ENCODE assay signal across 11 cellular contexts in genomic region chr16:68087688-68088087, GRCh38. TPM values are rescaled to one million over a fixed set of nuclear protein-coding genes. Genes with fewer than 3 reads are reported as not detected.
DNase-seq lines count a peak whose midpoint lies in the region; ATAC-seq, FAIRE-seq and TF ChIP-seq lines count a peak whose summit lies in the region.
"Had no signal": no experiment of that assay in that cellular context is flagged by ENCODE, and none has a peak within 500 bp of the region (broad histone marks: within the 10 kb centered on the region; RNA-seq: fewer than 3 reads in every experiment).

No MANE protein-coding gene starts in this region.

- peaks cover 31% of the 10 kb centered on the region for H3F3A ChIP-seq in SK-N-SH (replicated peaks; ENCODE audit: insufficient read depth)

- POLR2A ChIA-PET in SK-N-SH (lab: Yijun Ruan, JAX), result no interaction called here
- POLR2A ChIA-PET in endothelial cell of umbilical vein (lab: Charles Lee), result no interaction called here

- H2AFZ ChIP-seq in SK-N-SH (ENCODE audit: low read depth), result no peak overlapping the region
- H2AFZ ChIP-seq in endothelial cell of umbilical vein (ENCODE audit: low read depth, low read length), result no peak overlapping the region

- no TSS peak for BruUV-seq in endothelial cell of umbilical vein (replicated peaks; lab: Mats Ljungman, UMichigan)

- dilution Hi-C loops in endothelial cell of umbilical vein (cut with MboI; ENCODE audit: extremely low pct_ligation_motif_present, low sequenced_read_pairs), result no loop called here

- ATAC-seq in SK-N-SH treated with all-trans-retinoic acid at 6 μM for 48 hours, result no peak
- no peak for ATAC-seq in gastrocnemius medialis
- no peak for ATAC-seq in GM21717 (IDR thresholded peaks at IDR 0.05; ENCODE audit: unreplicated experiment)
- no peak for ATAC-seq in left cardiac atrium

- H3K4me1 ChIP-seq in SK-N-SH (ENCODE audit: control insufficient read depth in 1 of 2, insufficient read depth in 2 of 2, low read depth in 1 of 2, low read length in 1 of 2) (peaks cover 18 to 27% of the 10 kb centered on the region in 2 experiments), endothelial cell of umbilical vein (ENCODE audit: control insufficient read depth, extremely low read depth, insufficient read depth, low read length) (peaks cover 25% of the 10 kb centered on the region), gastrocnemius medialis (peaks cover 70 to 72% of the 10 kb centered on the region in 2 donors)

- intact Hi-C loops in endothelial cell of umbilical vein (cut with micrococcal nuclease), result loop anchor here (5.0 to 10.0 kb wide), 2 partner anchors 40 to 237 kb away; no protein-coding TSS in a partner anchor
- intact Hi-C loops in gastrocnemius medialis (cut with DNase I; ENCODE audit: low total_unique reads), result no loop called here
- intact Hi-C loops in left cardiac atrium (cut with DNase I), result no loop called here

- CTCF ChIA-PET in SK-N-SH (lab: Yijun Ruan, JAX), result interaction anchor here (1.1 to 3.3 kb wide), 3 partner anchors 141 to 241 kb away, joined by 3 to 14 read pairs (median 5); no protein-coding TSS in a partner anchor
- CTCF ChIA-PET in endothelial cell of umbilical vein (lab: Charles Lee), result interaction anchor here (1.6 kb wide), 1 partner anchor 9 kb away, joined by 4 read pairs; no protein-coding TSS in a partner anchor

- no peaks in the 10 kb centered on the region for H3K9me1 ChIP-seq in endothelial cell of umbilical vein (replicated peaks; ENCODE audit: control insufficient read depth, extremely low read depth, insufficient read depth, low read length)

- H3K27ac ChIP-seq in SK-N-SH (ENCODE audit: low read depth in 2 of 2, low read length in 1 of 2), result peak overlapping the region in 1 of 2 experiments; percentile 83; a peak in 1 of 4 replicates
- no peak overlapping the region for H3K27ac ChIP-seq in endothelial cell of umbilical vein (ENCODE audit: insufficient read depth, low read depth, low read length)
- H3K27ac ChIP-seq in gastrocnemius medialis, result peak overlapping the region; percentile 92 to 99 (median 97)

- no peaks in the 10 kb centered on the region for H3K27me3 ChIP-seq in SK-N-SH (ENCODE audit: insufficient read depth)
- H3K27me3 ChIP-seq in endothelial cell of umbilical vein (ENCODE audit: control insufficient read depth in 2 of 2, insufficient read depth in 2 of 2, low read length in 2 of 2), result no peaks in the 10 kb centered on the region
- no peaks in the 10 kb centered on the region for H3K27me3 ChIP-seq in gastrocnemius medialis

- peak overlapping the region in 1 of 2 experiments; percentile 78; a peak in 2 of 4 replicates for H3K4me3 ChIP-seq in SK-N-SH (ENCODE audit: low read depth in 2 of 2, low read length in 1 of 2)
- H3K4me3 ChIP-seq in NB4 (ENCODE audit: low read depth, low read length), result peak overlapping the region; percentile 90
- H3K4me3 ChIP-seq in endothelial cell of umbilical vein (replicated peaks in 1 of 3; ENCODE audit: insufficient read depth in 1 of 3, low read depth in 1 of 3, low read length in 3 of 3), result peak overlapping the region in 1 of 3 experiments; percentile 6
- H3K4me3 ChIP-seq in gastrocnemius medialis, result peak overlapping the region; percentile 73 to 96 (median 84)

- TF ChIP-seq POLR2A in NB4 (IDR thresholded peaks at IDR 0.05; ENCODE audit: extremely low read depth, insufficient read length), result no peak
- no peak for TF ChIP-seq POLR2A in endothelial cell of umbilical vein (IDR thresholded peaks at IDR 0.05; ENCODE audit: low read depth, low read length)
- no peak for TF ChIP-seq POLR2A in gastrocnemius medialis (IDR thresholded peaks at IDR 0.05)

- H3K79me2 ChIP-seq in SK-N-SH (ENCODE audit: insufficient read depth), result peaks cover 70% of the 10 kb centered on the region
- H3K79me2 ChIP-seq in endothelial cell of umbilical vein (ENCODE audit: control insufficient read depth, insufficient read depth, low read length), result peaks cover 64% of the 10 kb centered on the region

- no peaks in the 10 kb centered on the region for H3K9me3 ChIP-seq in SK-N-SH
- no peaks in the 10 kb centered on the region for H3K9me3 ChIP-seq in endothelial cell of umbilical vein (replicated peaks; ENCODE audit: control insufficient read depth, insufficient read depth, low read length)
- H3K9me3 ChIP-seq in gastrocnemius medialis, result no peaks in the 10 kb centered on the region
- H3K9me3 ChIP-seq: prostate gland had no signal

- peak overlapping the region; percentile 88; the same call in 1 of the 2 replicates for H3K4me2 ChIP-seq in SK-N-SH
- peak overlapping the region; percentile 91 for H3K4me2 ChIP-seq in endothelial cell of umbilical vein (ENCODE audit: insufficient read depth, low read length)

- no peaks in the 10 kb centered on the region for H3K9me2 ChIP-seq in SK-N-SH

- in situ Hi-C loops in gastrocnemius medialis (cut with MboI; ENCODE audit: low sequenced_read_pairs in 4 of 4), result loop anchor here in 2 of 4 donors (25.0 kb wide), 1 partner anchor 250 kb away; no protein-coding TSS in a partner anchor

- no peak for FAIRE-seq in endothelial cell of umbilical vein (lab: Jason Lieb, UNC)
- FAIRE-seq: H54 had no signal

- peak overlapping the region; percentile 85; the same call in 1 of the 2 replicates for H3K9ac ChIP-seq in SK-N-SH
- H3K9ac ChIP-seq in endothelial cell of umbilical vein (replicated peaks; ENCODE audit: extremely low read depth, insufficient read depth, low read length), result no peak overlapping the region

- TF ChIP-seq CTCF in SK-N-SH (IDR thresholded peaks at IDR 0.05) (no peak), NB4 (IDR thresholded peaks at IDR 0.05; ENCODE audit: low read depth, low read length) (no peak), endothelial cell of umbilical vein (IDR thresholded peaks at IDR 0.05; ENCODE audit: extremely low read depth in 1 of 2, insufficient read depth in 1 of 2, low read depth in 1 of 2, low read length in 2 of 2) (no peak), gastrocnemius medialis (IDR thresholded peaks at IDR 0.05 in 4 of 5, conservative IDR thresholded peaks at IDR 0.05 in 1 of 5) (no peak)

- peaks cover 12% of the 10 kb centered on the region for H4K20me1 ChIP-seq in SK-N-SH (ENCODE audit: insufficient read depth)
- H4K20me1 ChIP-seq in endothelial cell of umbilical vein (replicated peaks; ENCODE audit: control insufficient read depth, extremely low read depth, insufficient read depth, low read length), result peaks cover 2% of the 10 kb centered on the region

- no peak for TF ChIP-seq RAD21 in SK-N-SH (IDR thresholded peaks at IDR 0.05; ENCODE audit: low read length)

- DNase-seq in SK-N-SH (no peak), NB4 (ENCODE audit: low read depth) (no peak), endothelial cell of umbilical vein (ENCODE audit: low read depth, low spot score) (no peak), gastrocnemius medialis (no peak), left cardiac atrium (no peak), foreskin melanocyte (no peak)
- DNase-seq: kidney glomerular epithelial cell had no signal

- H3K36me3 ChIP-seq in SK-N-SH (replicated peaks in 1 of 2; ENCODE audit: control insufficient read depth in 1 of 2, insufficient read depth in 2 of 2, low read length in 1 of 2) (no peaks in the 10 kb centered on the region), endothelial cell of umbilical vein (ENCODE audit: control insufficient read depth in 2 of 2, extremely low read depth in 1 of 2, insufficient read depth in 2 of 2, low read length in 2 of 2) (no peaks in the 10 kb centered on the region), gastrocnemius medialis (no peaks in the 10 kb centered on the region)
- H3K36me3 ChIP-seq: prostate gland had no signal

- no peak for TF ChIP-seq EP300 in SK-N-SH (IDR thresholded peaks at IDR 0.05; ENCODE audit: borderline replicate concordance in 1 of 2, low read depth in 1 of 2, low read length in 1 of 2)

- 75% methylated on average over 2 of the region's 2 CpGs for WGBS in SK-N-SH (ENCODE audit: low lambda C conversion rate)

TF ChIP-seq in SK-N-SH, 30 proteins besides CTCF, POLR2A, EP300 and RAD21 (continues in another document):
- no peak for TF ChIP-seq RCOR1 (IDR thresholded peaks at IDR 0.05; ENCODE audit: low read length)
- no peak for TF ChIP-seq POLR2AphosphoS5 (IDR thresholded peaks at IDR 0.05; ENCODE audit: low read depth, low read length)

TF ChIP-seq in SK-N-SH treated with all-trans-retinoic acid at 6 μM for 48 hours, 23 proteins besides CTCF, POLR2A, EP300 and RAD21 (continues in another document):
- TF ChIP-seq ZNF70 (CRISPR knock-in tag; IDR thresholded peaks at IDR 0.05), result no peak

TF ChIP-seq in endothelial cell of umbilical vein, 7 proteins besides CTCF, POLR2A, EP300 and RAD21:
- TF ChIP-seq GATA2 (IDR thresholded peaks at IDR 0.05; ENCODE audit: insufficient read depth, insufficient read length, low read depth, low read length), result no peak
- no peak for TF ChIP-seq MAX (IDR thresholded peaks at IDR 0.05; ENCODE audit: insufficient read depth, insufficient read length)
- TF ChIP-seq EZH2 (IDR thresholded peaks at IDR 0.05; ENCODE audit: borderline replicate concordance, low read depth, low read length, severe bottlenecking), result no peak
- no peak for TF ChIP-seq POLR2AphosphoS5 (IDR thresholded peaks at IDR 0.05; ENCODE audit: insufficient read depth, low read depth, low read length)
- TF ChIP-seq JUN (IDR thresholded peaks at IDR 0.05; ENCODE audit: borderline replicate concordance, insufficient read depth, insufficient read length, low read depth), result no peak
- TF ChIP-seq FOS (IDR thresholded peaks at IDR 0.05; ENCODE audit: borderline replicate concordance, insufficient read depth, low read length), result no peak
- no peak for TF ChIP-seq MYC (IDR thresholded peaks at IDR 0.05; ENCODE audit: low read depth, low read length)

RNA-seq across cellular contexts. Expression of gene NFATC3, which starts 2.5 kb away (rescaled TPM):
- polyA plus RNA-seq in SK-N-SH (2012; rRNA removed) (5.7 and 7.8 TPM in 2 replicates), endothelial cell of umbilical vein (15.6 and 15.8 TPM in 2 replicates)
- polyA plus RNA-seq in SK-N-SH (2012; cell fraction: cytosol; rRNA removed), result 7.1 and 7.9 TPM in 2 replicates
- 5.9 and 9.0 TPM in 2 replicates for polyA plus RNA-seq in SK-N-SH (2012; cell fraction: nucleus; rRNA removed)
- total RNA-seq in endothelial cell of umbilical vein (30.5 and 33.1 TPM in 2 replicates), gastrocnemius medialis (10 to 100 TPM; 47.9 to 72.7 (median 70.7) TPM), left cardiac atrium (10 to 100 TPM; 25.9 to 28.9 TPM)
- 11.4 and 11.9 TPM in 2 replicates for polyA plus RNA-seq in endothelial cell of umbilical vein (2011; cell fraction: cytosol; rRNA removed)
- 14.4 and 15.2 TPM in 2 replicates for polyA plus RNA-seq in endothelial cell of umbilical vein (2011; cell fraction: nucleus; rRNA removed)
- 12.9 and 14.4 TPM in 2 replicates for polyA plus RNA-seq in endothelial cell of umbilical vein (2012)
- polyA minus RNA-seq in endothelial cell of umbilical vein, result 54.3 and 62.9 TPM in 2 replicates
- 28.1 TPM for polyA minus RNA-seq in endothelial cell of umbilical vein (2011; cell fraction: cytosol; rRNA and poly(A)+ RNA removed)
- 35.9 and 53.4 TPM in 2 replicates for polyA minus RNA-seq in endothelial cell of umbilical vein (2011; cell fraction: nucleus; rRNA and poly(A)+ RNA removed)
